In the genomic region with DNA sequence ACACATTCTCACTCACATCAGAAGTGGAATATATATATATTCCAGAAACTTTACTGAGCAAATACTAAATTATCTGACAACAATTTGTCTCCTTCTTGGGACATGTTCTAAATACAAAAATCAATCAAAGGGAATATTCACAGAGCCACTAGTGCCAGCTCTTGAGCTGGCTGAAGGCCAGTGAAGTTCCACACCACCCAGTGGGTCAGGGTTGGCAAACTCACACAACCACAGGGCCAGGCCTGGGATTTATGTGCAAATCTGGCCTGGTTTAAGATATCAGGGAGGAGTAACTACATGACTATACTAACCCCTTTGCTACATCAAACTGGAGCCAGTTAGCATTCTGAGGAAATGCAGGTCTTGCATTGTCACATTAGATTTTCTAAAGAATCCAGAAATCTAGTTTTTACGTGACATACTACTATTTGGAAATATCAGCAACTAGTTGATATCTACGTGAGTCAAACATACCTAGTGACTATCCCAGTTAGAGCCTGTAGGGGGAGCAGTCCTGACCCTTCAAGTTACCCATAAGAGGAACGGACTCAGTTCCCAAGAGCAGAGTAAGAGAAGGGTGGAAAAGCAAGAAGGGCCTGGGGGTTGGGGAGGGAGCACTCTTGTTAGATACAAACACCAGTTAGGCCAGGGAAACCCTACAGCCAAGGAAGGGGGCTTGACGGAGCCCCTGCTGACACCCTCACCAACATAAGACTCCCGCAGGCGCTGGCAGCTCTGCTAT, we compare ENCODE assay signal across 8 cellular contexts.
DNase-seq lines count a peak whose midpoint lies in the region; ATAC-seq, FAIRE-seq and TF ChIP-seq lines count a peak whose summit lies in the region.

No MANE protein-coding gene starts in this region.

- peak; percentile 15 to 76 (median 64) for TF ChIP-seq CTCF in H1 (IDR thresholded peaks at IDR 0.05; ENCODE audit: control extremely low read depth in 1 of 3, insufficient read depth in 1 of 3, low read depth in 1 of 3, low read length in 3 of 3)
- TF ChIP-seq CTCF in smooth muscle cell (IDR thresholded peaks at IDR 0.05; ENCODE audit: borderline replicate concordance, insufficient read depth, poor library complexity, severe bottlenecking): peak; percentile 59

- no peak for TF ChIP-seq POLR2A in H1 (IDR thresholded peaks at IDR 0.05; ENCODE audit: control extremely low read depth in 1 of 2, low read depth in 2 of 2, low read length in 2 of 2)

- no peaks in the 10 kb centered on the region for H3K9me3 ChIP-seq in H1 (ENCODE audit: insufficient read depth in 2 of 2, low read depth in 1 of 2, low read length in 1 of 2)
- H3K9me3 ChIP-seq in smooth muscle cell (replicated peaks; ENCODE audit: low read depth): no peaks in the 10 kb centered on the region

- H2AK5ac ChIP-seq in H1 (ENCODE audit: low read depth, low read length): no peak overlapping the region

- H4K91ac ChIP-seq in H1 (replicated peaks; ENCODE audit: insufficient read length, low read length): no peak overlapping the region

- TF ChIP-seq RAD21 in H1 (IDR thresholded peaks at IDR 0.05 in 1 of 2, conservative IDR thresholded peaks at IDR 0.05 in 1 of 2; ENCODE audit: low read depth in 2 of 2, low read length in 2 of 2): peak; percentile 14 to 48; a peak in 2 of 4 replicates

- H3K18ac ChIP-seq in H1 (ENCODE audit: extremely low read depth, low read length): peak overlapping the region; percentile 75; the same call in 1 of the 2 replicates

- no peak overlapping the region for H2BK120ac ChIP-seq in H1 (replicated peaks; ENCODE audit: low read depth, low read length)

- 52% methylated on average over 6 of the region's 6 CpGs; no CpG with 5 or more reads in 1 of the 2 experiments for WGBS in H1 (ENCODE audit: extremely low coverage in 1 of 2, insufficient coverage in 1 of 2, insufficient read length in 1 of 2, insufficient replicate concordance in 2 of 2, low coverage in 1 of 2, low lambda C conversion rate in 2 of 2, missing lambda C conversion rate in 1 of 2), 2 experiments
- WGBS in smooth muscle cell (ENCODE audit: low lambda C conversion rate): 69% methylated on average over 6 of the region's 6 CpGs

- H3K36me3 ChIP-seq in H1 (ENCODE audit: control insufficient read depth in 2 of 4, insufficient read depth in 4 of 4, low read length in 3 of 4): no peaks in the 10 kb centered on the region
- H3K36me3 ChIP-seq in smooth muscle cell (ENCODE audit: low read depth): no peaks in the 10 kb centered on the region

- H3K27ac ChIP-seq in H1 (ENCODE audit: low read depth, low read length) (no peak overlapping the region), smooth muscle cell (ENCODE audit: low read depth) (no peak overlapping the region)

- H3K23me2 ChIP-seq in H1 (ENCODE audit: low read depth, low read length): no peaks in the 10 kb centered on the region

- no peaks in the 10 kb centered on the region for H4K20me1 ChIP-seq in H1 (replicated peaks in 1 of 2; ENCODE audit: control insufficient read depth in 1 of 2, insufficient read depth in 2 of 2, low read length in 2 of 2)
- H4K20me1 ChIP-seq in smooth muscle cell (ENCODE audit: low read depth): no peaks in the 10 kb centered on the region

- H2BK12ac ChIP-seq in H1 (ENCODE audit: low read depth, low read length): no peak overlapping the region

- no peak overlapping the region for H3K56ac ChIP-seq in H1 (replicated peaks; ENCODE audit: insufficient read length, low read depth, low read length)

- POLR2A ChIA-PET in H1 (lab: Charles Lee; ENCODE audit: partially characterized antibody): no interaction called here

- H3K4ac ChIP-seq in H1 (replicated peaks; ENCODE audit: insufficient read length, low read depth, low read length): no peak overlapping the region

- H3K14ac ChIP-seq in H1 (ENCODE audit: insufficient read length): no peak overlapping the region

- CTCF ChIA-PET in H1 (lab: Charles Lee; ENCODE audit: partially characterized antibody): interaction anchor here (0.9 to 4.9 kb wide), 29 partner anchors 9 to 1800 kb away, joined by 3 to 48 read pairs (median 3); no protein-coding TSS in a partner anchor

- no peak overlapping the region for H4K5ac ChIP-seq in H1 (ENCODE audit: insufficient read length, low read depth, low read length)

- H3K79me1 ChIP-seq in H1 (ENCODE audit: low read depth, low read length): no peaks in the 10 kb centered on the region

- H3K4me3 ChIP-seq in H1 (ENCODE audit: extremely low read depth in 1 of 4, insufficient read depth in 2 of 4, low read depth in 3 of 4, low read length in 4 of 4) (0 out of 8 replicates have a peak overlapping the region, but pooled peaks of 1 of the 4 experiments have one; percentile 3), smooth muscle cell (no peak overlapping the region)

- no peak overlapping the region; the same call in 1 of the 2 replicates for H2BK20ac ChIP-seq in H1 (ENCODE audit: low read length)

- no peaks in the 10 kb centered on the region; a peak in 2 of 7 replicates for H3K27me3 ChIP-seq in H1 (replicated peaks in 1 of 4; ENCODE audit: control insufficient read depth in 3 of 4, extremely low read depth in 1 of 4, insufficient read depth in 3 of 4, low read length in 3 of 4)
- no peaks in the 10 kb centered on the region for H3K27me3 ChIP-seq in smooth muscle cell (ENCODE audit: low read depth)

- FAIRE-seq in H1 (lab: Jason Lieb, UNC): peak; percentile 95

- TF ChIP-seq EP300 in H1 (IDR thresholded peaks at IDR 0.05; ENCODE audit: borderline replicate concordance in 1 of 2, low read depth in 2 of 2, low read length in 2 of 2): no peak

- H3F3A ChIP-seq in smooth muscle cell (ENCODE audit: low read depth): no peaks in the 10 kb centered on the region

- no peak overlapping the region for H3K23ac ChIP-seq in H1 (ENCODE audit: insufficient read length)

- H2AFZ ChIP-seq in H1 (ENCODE audit: low read length) (no peak overlapping the region), smooth muscle cell (ENCODE audit: low read depth) (no peak overlapping the region)

- H3K4me1 ChIP-seq in H1 (replicated peaks in 1 of 4; ENCODE audit: control insufficient read depth in 3 of 4, insufficient read depth in 4 of 4, low read length in 3 of 4): peaks cover 0 to 4% (median 2%) of the 10 kb centered on the region in 4 experiments; a peak in 4 of 7 replicates
- no peaks in the 10 kb centered on the region for H3K4me1 ChIP-seq in smooth muscle cell (ENCODE audit: low read depth)

- H3K9ac ChIP-seq in H1 (replicated peaks in 1 of 4; ENCODE audit: extremely low read depth in 1 of 4, low read depth in 3 of 4, low read length in 3 of 4) (no peak overlapping the region), smooth muscle cell (ENCODE audit: low read depth) (no peak overlapping the region)

- DNase-seq in SIG-M5 treated with dmso at 0.1 percent for 504 hours (lab: John Stamatoyannopoulos, UW; ENCODE audit: unreplicated experiment): peak; percentile 45
- no peak for DNase-seq in SIG-M5 (lab: John Stamatoyannopoulos, UW)
- DNase-seq in NCI-H146 treated with DMSO at 0.1 percent for 48 hours (lab: John Stamatoyannopoulos, UW; ENCODE audit: unreplicated experiment): peak; percentile 10
- DNase-seq in H1 (ENCODE audit: low read depth in 1 of 2, low spot score in 2 of 2): peak; percentile 34 to 65
- no peak for DNase-seq in smooth muscle cell (lab: John Stamatoyannopoulos, UW; ENCODE audit: unreplicated experiment)
- no peak for DNase-seq in D341Med (ENCODE audit: low spot score)

- no peak overlapping the region for H4K8ac ChIP-seq in H1 (ENCODE audit: extremely low read depth, insufficient read depth, low read length)

- peak overlapping the region in 1 of 2 experiments; percentile 43; a peak in 1 of 4 replicates for H3K4me2 ChIP-seq in H1 (ENCODE audit: insufficient read depth in 1 of 2, low read depth in 2 of 2, low read length in 2 of 2)
- H3K4me2 ChIP-seq in smooth muscle cell: no peak overlapping the region

- H3K79me2 ChIP-seq in H1 (ENCODE audit: control insufficient read depth in 1 of 2, insufficient read depth in 2 of 2, low read length in 2 of 2) (no peaks in the 10 kb centered on the region), smooth muscle cell (ENCODE audit: low read depth) (no peaks in the 10 kb centered on the region)

- no peak overlapping the region for H2BK15ac ChIP-seq in H1 (ENCODE audit: low read length)

- ATAC-seq in GM21723 (IDR thresholded peaks at IDR 0.05; ENCODE audit: unreplicated experiment) (no peak), GM18909 (IDR thresholded peaks at IDR 0.05; ENCODE audit: poor library complexity, unreplicated experiment) (no peak)

- no peak overlapping the region for H2BK5ac ChIP-seq in H1 (ENCODE audit: low read depth, low read length)

TF ChIP-seq in H1, 55 proteins besides CTCF, POLR2A, EP300 and RAD21:
- TF ChIP-seq ASH2L (IDR thresholded peaks at IDR 0.05; ENCODE audit: low read length) (peak; percentile 37), TAF7 (optimal IDR thresholded peaks at IDR 0.05; ENCODE audit: borderline replicate concordance, low read depth, low read length) (no peak)

Comparison
In these comparisons a context has a peak if more than half of its experiments do, and no peak if none do; other contexts are left out.
1. DNase-seq: peak in SIG-M5 treated with dmso at 0.1 percent for 504 hours (single experiment), NCI-H146 treated with DMSO at 0.1 percent for 48 hours (single experiment) and H1 (2 of 2); none in SIG-M5 (single experiment), smooth muscle cell (single experiment) and D341Med (single experiment).